ENCODE assay signal across 15 cellular contexts in the genomic region with DNA sequence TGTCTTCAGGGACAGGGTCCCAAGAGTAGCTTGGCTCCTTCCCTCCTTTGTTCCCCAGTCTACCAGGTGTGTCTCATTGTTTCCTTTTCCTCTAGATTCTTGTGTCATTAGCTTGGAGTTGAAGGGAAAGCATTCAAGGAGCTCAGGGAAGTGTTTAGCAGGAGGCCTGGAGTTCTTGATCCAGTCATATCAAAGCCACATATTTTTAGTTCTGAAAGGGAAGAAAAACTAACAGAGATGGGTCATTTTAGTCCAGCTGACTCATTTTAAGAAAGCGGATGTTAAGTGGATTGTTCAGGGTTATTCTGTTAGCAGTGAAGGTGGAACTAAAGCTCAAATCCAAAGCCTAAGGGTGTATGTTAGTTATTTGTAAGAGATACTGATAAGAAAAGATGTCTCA. TPM values are rescaled to one million over a fixed set of nuclear protein-coding genes. Genes with fewer than 3 reads are reported as not detected.
DNase-seq lines count a peak whose midpoint lies in the region; ATAC-seq, FAIRE-seq and TF ChIP-seq lines count a peak whose summit lies in the region.
"Had no signal": no experiment of that assay in that cellular context is flagged by ENCODE, and none has a peak within 500 bp of the region (broad histone marks: within the 10 kb centered on the region; RNA-seq: fewer than 3 reads in every experiment).

No MANE protein-coding gene starts in this region.

- POLR2A ChIA-PET in A673 (lab: Charles Lee; ENCODE audit: low non-redundant PET): no interaction called here
- POLR2A ChIA-PET in H1 (lab: Charles Lee; ENCODE audit: partially characterized antibody): interaction anchor here (0.7 to 25.2 kb wide), 10 partner anchors 7 to 73 kb away, joined by 3 to 535 read pairs (median 6); partner anchors contain the start of genes CA14 and CIART

- H4K8ac ChIP-seq in H1 (ENCODE audit: extremely low read depth, insufficient read depth, low read length): no peak overlapping the region

- H2AFZ ChIP-seq in Loucy (ENCODE audit: low read length) (no peak overlapping the region), H1 (ENCODE audit: low read length) (no peak overlapping the region)

- WGBS in H1 (ENCODE audit: extremely low coverage in 1 of 2, insufficient coverage in 1 of 2, insufficient read length in 1 of 2, insufficient replicate concordance in 2 of 2, low coverage in 1 of 2, low lambda C conversion rate in 2 of 2, missing lambda C conversion rate in 1 of 2), 2 experiments: 67% methylated on average over 1 of the region's 1 CpG; no CpG with 5 or more reads in 1 of the 2 experiments

- no peak overlapping the region for H2BK15ac ChIP-seq in H1 (ENCODE audit: low read length)

- H3K4ac ChIP-seq in H1 (replicated peaks; ENCODE audit: insufficient read length, low read depth, low read length): no peak overlapping the region

- H3K14ac ChIP-seq in H1 (ENCODE audit: insufficient read length): no peak overlapping the region

- no TSS peak for BruUV-seq in A673 (replicated peaks; lab: Mats Ljungman, UMichigan)

- H3F3A ChIP-seq in Loucy (ENCODE audit: low read depth): no peaks in the 10 kb centered on the region

- TF ChIP-seq RAD21 in H1 (IDR thresholded peaks at IDR 0.05 in 1 of 2, conservative IDR thresholded peaks at IDR 0.05 in 1 of 2; ENCODE audit: low read depth in 2 of 2, low read length in 2 of 2): no peak

- peaks cover 24% of the 10 kb centered on the region for H3K36me3 Mint-ChIP-seq in nephron (ENCODE audit: low read depth)

- no peak overlapping the region for H3K23ac ChIP-seq in H1 (ENCODE audit: insufficient read length)

- H3K9me2 ChIP-seq in Loucy (replicated peaks; ENCODE audit: low read depth, low read length): no peaks in the 10 kb centered on the region

- peaks cover 3% of the 10 kb centered on the region for H3K23me2 ChIP-seq in H1 (ENCODE audit: low read depth, low read length)

- DNase-seq in A673 (ENCODE audit: low spot score): no peak
- DNase-seq in H1 (ENCODE audit: low read depth in 1 of 2, low spot score in 2 of 2): no peak
- no peak for DNase-seq in putamen (ENCODE audit: low spot score)
- DNase-seq in activated effector memory CD4-positive, alpha-beta T cell treated with Interleukin-2 at 50 U/mL for 16 hours: no peak
- DNase-seq: activated effector memory CD4-positive, alpha-beta T cell treated with anti-CD3 and anti-CD28 coated beads, Interleukin-2, amount 50 U/mL, for 16 hours; effector memory CD4-positive, alpha-beta T cell; kidney glomerular epithelial cell; NCI-H1694 treated with DMSO at 0.1 percent for 48 hours; small intestine had no signal

- H3K9ac ChIP-seq in Loucy (ENCODE audit: low read depth, low read length, poor library complexity, severe bottlenecking): peak overlapping the region; percentile 55
- peak overlapping the region in 1 of 4 experiments; percentile 70; a peak in 2 of 7 replicates for H3K9ac ChIP-seq in H1 (replicated peaks in 1 of 4; ENCODE audit: extremely low read depth in 1 of 4, low read depth in 3 of 4, low read length in 3 of 4)

- H3K4me1 ChIP-seq in A673 (ENCODE audit: insufficient read depth, low read length, poor library complexity, severe bottlenecking): peaks cover 15% of the 10 kb centered on the region
- peaks cover 20% of the 10 kb centered on the region for H3K4me1 ChIP-seq in Loucy (ENCODE audit: insufficient read depth, low read length, poor library complexity, severe bottlenecking)
- peaks cover 3 to 7% (median 5%) of the 10 kb centered on the region in 4 experiments; a peak in 4 of 7 replicates for H3K4me1 ChIP-seq in H1 (replicated peaks in 1 of 4; ENCODE audit: control insufficient read depth in 3 of 4, insufficient read depth in 4 of 4, low read length in 3 of 4)

- TF ChIP-seq EP300 in H1 (IDR thresholded peaks at IDR 0.05; ENCODE audit: borderline replicate concordance in 1 of 2, low read depth in 2 of 2, low read length in 2 of 2): no peak

- no peaks in the 10 kb centered on the region for H3K79me1 ChIP-seq in H1 (ENCODE audit: low read depth, low read length)

- H3K56ac ChIP-seq in H1 (replicated peaks; ENCODE audit: insufficient read length, low read depth, low read length): no peak overlapping the region

- H2BK20ac ChIP-seq in H1 (ENCODE audit: low read length): no peak overlapping the region

- no peak overlapping the region for H3K18ac ChIP-seq in H1 (ENCODE audit: extremely low read depth, low read length)

- H2AK5ac ChIP-seq in H1 (ENCODE audit: low read depth, low read length): no peak overlapping the region

- H3K4me2 ChIP-seq in Loucy (ENCODE audit: low read depth, low read length, poor library complexity, severe bottlenecking) (peak overlapping the region; percentile 67), H1 (ENCODE audit: insufficient read depth in 1 of 2, low read depth in 2 of 2, low read length in 2 of 2) (peak overlapping the region; percentile 32 to 82; a peak in 3 of 4 replicates)

- peaks cover 5% of the 10 kb centered on the region for H3K79me2 ChIP-seq in Loucy (ENCODE audit: insufficient read depth, low read length)
- H3K79me2 ChIP-seq in H1 (ENCODE audit: control insufficient read depth in 1 of 2, insufficient read depth in 2 of 2, low read length in 2 of 2): peaks cover under 1 to 4% of the 10 kb centered on the region in 2 experiments; a peak in 2 of 4 replicates

- H3K27me3 ChIP-seq in A673 (replicated peaks; ENCODE audit: insufficient read depth, low read depth, low read length, poor library complexity): no peaks in the 10 kb centered on the region
- peaks cover 4% of the 10 kb centered on the region for H3K27me3 ChIP-seq in Loucy (ENCODE audit: insufficient read depth, low read length, poor library complexity, severe bottlenecking)
- H3K27me3 ChIP-seq in H1 (replicated peaks in 1 of 4; ENCODE audit: control insufficient read depth in 3 of 4, extremely low read depth in 1 of 4, insufficient read depth in 3 of 4, low read length in 3 of 4): no peaks in the 10 kb centered on the region

- H3K27me3 Mint-ChIP-seq in nephron (ENCODE audit: low read depth): peaks cover 6% of the 10 kb centered on the region

- peak overlapping the region; percentile 62 for H3K27ac ChIP-seq in A673 (ENCODE audit: low read depth, low read length, poor library complexity, severe bottlenecking)
- peak overlapping the region; percentile 30; the same call in 1 of the 2 replicates for H3K27ac ChIP-seq in H1 (ENCODE audit: low read depth, low read length)
- H3K27ac ChIP-seq: VCaP had no signal

- H2BK120ac ChIP-seq in H1 (replicated peaks; ENCODE audit: low read depth, low read length): no peak overlapping the region

- 0 out of 2 replicates have a peak overlapping the region, but pooled peaks have one; percentile 1 for H2BK5ac ChIP-seq in H1 (ENCODE audit: low read depth, low read length)

- H3K9me3 Mint-ChIP-seq in nephron: no peaks in the 10 kb centered on the region

- CTCF ChIA-PET in A673 (lab: Charles Lee): interaction anchor here (1.1 to 1.9 kb wide), 2 partner anchors 8 to 17 kb away, joined by 4 to 8 read pairs; no protein-coding TSS in a partner anchor
- CTCF ChIA-PET in H1 (lab: Charles Lee; ENCODE audit: partially characterized antibody): interaction anchor here (0.9 to 16.5 kb wide), 5 partner anchors 8 to 34 kb away, joined by 3 to 326 read pairs (median 5); partner anchors contain the start of genes CA14 and CIART

- peak overlapping the region; percentile 97 to 98 (median 97) for H3K27ac Mint-ChIP-seq in nephron

- peak overlapping the region; percentile 84 to 90 (median 88) for H3K4me3 Mint-ChIP-seq in nephron

- FAIRE-seq in H1 (lab: Jason Lieb, UNC): no peak
- FAIRE-seq: small intestine had no signal

- H4K20me1 ChIP-seq in Loucy (ENCODE audit: insufficient read depth, low read length, poor library complexity, severe bottlenecking) (no peaks in the 10 kb centered on the region), H1 (replicated peaks in 1 of 2; ENCODE audit: control insufficient read depth in 1 of 2, insufficient read depth in 2 of 2, low read length in 2 of 2) (no peaks in the 10 kb centered on the region)

- no peak for TF ChIP-seq POLR2A in H1 (IDR thresholded peaks at IDR 0.05; ENCODE audit: control extremely low read depth in 1 of 2, low read depth in 2 of 2, low read length in 2 of 2)

- intact Hi-C loops in A673 (cut with micrococcal nuclease; ENCODE audit: unreplicated experiment): no loop called here

- H4K5ac ChIP-seq in H1 (ENCODE audit: insufficient read length, low read depth, low read length): no peak overlapping the region

- no peak overlapping the region for H4K91ac ChIP-seq in H1 (replicated peaks; ENCODE audit: insufficient read length, low read length)

- TF ChIP-seq CTCF in A673 (conservative IDR thresholded peaks at IDR 0.05; ENCODE audit: low read depth, low read length) (no peak), Loucy (conservative IDR thresholded peaks at IDR 0.05; ENCODE audit: low read length) (no peak), H1 (IDR thresholded peaks at IDR 0.05; ENCODE audit: control extremely low read depth in 1 of 3, insufficient read depth in 1 of 3, low read depth in 1 of 3, low read length in 3 of 3) (no peak), nephron (IDR thresholded peaks at IDR 0.05; ENCODE audit: unreplicated experiment in 3 of 3) (no peak)

- peaks cover 35% of the 10 kb centered on the region for H3K4me1 Mint-ChIP-seq in nephron

- H3K4me3 ChIP-seq in A673 (ENCODE audit: low read depth, low read length, poor library complexity, severe bottlenecking): peak overlapping the region; percentile 36
- H3K4me3 ChIP-seq in Loucy (ENCODE audit: low read length, poor library complexity, severe bottlenecking): no peak overlapping the region
- H3K4me3 ChIP-seq in H1 (ENCODE audit: extremely low read depth in 1 of 4, insufficient read depth in 2 of 4, low read depth in 3 of 4, low read length in 4 of 4): peak overlapping the region; percentile 20 to 57 (median 38); a peak in 5 of 8 replicates

- no peaks in the 10 kb centered on the region for H3K36me3 ChIP-seq in A673 (ENCODE audit: insufficient read depth, low read length, poor library complexity, severe bottlenecking)
- no peaks in the 10 kb centered on the region for H3K36me3 ChIP-seq in Loucy (ENCODE audit: insufficient read depth, low read length)
- peaks cover 0 to 5% (median 1%) of the 10 kb centered on the region in 4 experiments; a peak in 2 of 8 replicates for H3K36me3 ChIP-seq in H1 (ENCODE audit: control insufficient read depth in 2 of 4, insufficient read depth in 4 of 4, low read length in 3 of 4)

- H2BK12ac ChIP-seq in H1 (ENCODE audit: low read depth, low read length): 0 out of 2 replicates have a peak overlapping the region, but pooled peaks have one; percentile 27

- H3K9me3 ChIP-seq in A673 (ENCODE audit: low read depth, low read length, poor library complexity, severe bottlenecking) (no peaks in the 10 kb centered on the region), Loucy (ENCODE audit: insufficient read depth, low read depth, low read length) (no peaks in the 10 kb centered on the region), H1 (ENCODE audit: insufficient read depth in 2 of 2, low read depth in 1 of 2, low read length in 1 of 2) (no peaks in the 10 kb centered on the region)

- ATAC-seq in GM21737 (IDR thresholded peaks at IDR 0.05; ENCODE audit: unreplicated experiment) (no peak), HG02970 (IDR thresholded peaks at IDR 0.05; ENCODE audit: low FRiP score, unreplicated experiment) (no peak)
- ATAC-seq: Panc1 had no signal

RNA-seq across cellular contexts. Expression of gene C1orf54, which starts 0.7 kb away (rescaled TPM):
- 9.2 and 11.3 TPM in 2 replicates for total RNA-seq in A673 (2021)
- total RNA-seq in H1 (2021; fragmentation: NEBNext Ultra II Directional; extraction: Animal tissue kit (Norgen Biotek cat#: 25700)): 19.8 and 20.4 TPM in 2 replicates
- 12.2 and 30.2 TPM in 2 replicates for polyA plus RNA-seq in H1 (2011; rRNA removed)
- polyA plus RNA-seq in H1 (2011; cell fraction: cytosol; rRNA removed): 22.3 TPM
- polyA plus RNA-seq in H1 (2011; cell fraction: nucleus; rRNA removed): 6.4 TPM
- 20.3 to 29.7 TPM (median 25.5 TPM) in 4 replicates for polyA plus RNA-seq in H1 (2012, experiment 1 of 2)
- polyA plus RNA-seq in H1 (2012, experiment 2 of 2): 51.2 TPM
- polyA plus RNA-seq in H1 (2013, experiment 1 of 2): 25.8 TPM
- polyA plus RNA-seq in H1 (2013, experiment 2 of 2): 33.2 TPM
- 4.2 and 7.2 TPM in 2 replicates for polyA minus RNA-seq in H1 (2011; rRNA and poly(A)+ RNA removed)
- polyA minus RNA-seq in H1 (2011; cell fraction: cytosol; rRNA and poly(A)+ RNA removed): 5.0 TPM
- polyA minus RNA-seq in H1 (2011; cell fraction: nucleus; rRNA and poly(A)+ RNA removed): 3.5 TPM

RNA-seq across cellular contexts. Expression of gene APH1A, which starts 4.5 kb away (rescaled TPM):
- 136 and 144 TPM in 2 replicates for total RNA-seq in A673 (2021)
- 110 and 111 TPM in 2 replicates for total RNA-seq in H1 (2021; fragmentation: NEBNext Ultra II Directional; extraction: Animal tissue kit (Norgen Biotek cat#: 25700))
- polyA plus RNA-seq in H1 (2011; rRNA removed): 183 and 188 TPM in 2 replicates
- 157 TPM for polyA plus RNA-seq in H1 (2011; cell fraction: cytosol; rRNA removed)
- 218 TPM for polyA plus RNA-seq in H1 (2011; cell fraction: nucleus; rRNA removed)
- 89.8 to 118 TPM (median 111 TPM) in 4 replicates for polyA plus RNA-seq in H1 (2012, experiment 1 of 2)
- 169 TPM for polyA plus RNA-seq in H1 (2012, experiment 2 of 2)
- 75.6 TPM for polyA plus RNA-seq in H1 (2013, experiment 1 of 2)
- 85.8 TPM for polyA plus RNA-seq in H1 (2013, experiment 2 of 2)
- polyA minus RNA-seq in H1 (2011; rRNA and poly(A)+ RNA removed): 138 and 140 TPM in 2 replicates
- polyA minus RNA-seq in H1 (2011; cell fraction: cytosol; rRNA and poly(A)+ RNA removed): 57.2 TPM
- polyA minus RNA-seq in H1 (2011; cell fraction: nucleus; rRNA and poly(A)+ RNA removed): 97.0 TPM

RNA-seq across cellular contexts. Expression of gene CIART, which starts 9.0 kb away (rescaled TPM):
- total RNA-seq in A673 (2021): 3.5 and 4.9 TPM in 2 replicates
- total RNA-seq in H1 (2021; fragmentation: NEBNext Ultra II Directional; extraction: Animal tissue kit (Norgen Biotek cat#: 25700)): 9.6 and 10.6 TPM in 2 replicates
- 23.3 and 33.3 TPM in 2 replicates for polyA plus RNA-seq in H1 (2011; rRNA removed)
- polyA plus RNA-seq in H1 (2011; cell fraction: cytosol; rRNA removed): 23.2 TPM
- polyA plus RNA-seq in H1 (2011; cell fraction: nucleus; rRNA removed): 24.1 TPM
- polyA plus RNA-seq in H1 (2012, experiment 1 of 2): 14.7 to 18.2 TPM (median 17.7 TPM) in 4 replicates
- 16.4 TPM for polyA plus RNA-seq in H1 (2012, experiment 2 of 2)
- polyA plus RNA-seq in H1 (2013, experiment 1 of 2): 10.0 TPM
- polyA plus RNA-seq in H1 (2013, experiment 2 of 2): 9.6 TPM
- polyA minus RNA-seq in H1 (2011; rRNA and poly(A)+ RNA removed): 24.5 and 28.3 TPM in 2 replicates
- polyA minus RNA-seq in H1 (2011; cell fraction: cytosol; rRNA and poly(A)+ RNA removed): 8.8 TPM
- 10.9 TPM for polyA minus RNA-seq in H1 (2011; cell fraction: nucleus; rRNA and poly(A)+ RNA removed)

RNA-seq across cellular contexts. Expression of gene CA14, which starts 15.7 kb away (rescaled TPM):
- 2.0 and 2.2 TPM in 2 replicates for total RNA-seq in A673 (2021)
- 52.1 and 52.3 TPM in 2 replicates for total RNA-seq in H1 (2021; fragmentation: NEBNext Ultra II Directional; extraction: Animal tissue kit (Norgen Biotek cat#: 25700))
- 79.3 and 105 TPM in 2 replicates for polyA plus RNA-seq in H1 (2011; rRNA removed)
- 87.6 TPM for polyA plus RNA-seq in H1 (2011; cell fraction: cytosol; rRNA removed)
- polyA plus RNA-seq in H1 (2011; cell fraction: nucleus; rRNA removed): 103 TPM
- 61.2 to 68.2 TPM (median 64.7 TPM) in 4 replicates for polyA plus RNA-seq in H1 (2012, experiment 1 of 2)
- 53.1 TPM for polyA plus RNA-seq in H1 (2012, experiment 2 of 2)
- polyA plus RNA-seq in H1 (2013, experiment 1 of 2): 72.8 TPM
- polyA plus RNA-seq in H1 (2013, experiment 2 of 2): 65.7 TPM
- polyA minus RNA-seq in H1 (2011; rRNA and poly(A)+ RNA removed): 61.0 and 79.2 TPM in 2 replicates
- 25.8 TPM for polyA minus RNA-seq in H1 (2011; cell fraction: cytosol; rRNA and poly(A)+ RNA removed)
- 36.0 TPM for polyA minus RNA-seq in H1 (2011; cell fraction: nucleus; rRNA and poly(A)+ RNA removed)

RNA-seq across cellular contexts. Expression of gene MRPS21, which starts 20.4 kb away (rescaled TPM):
- total RNA-seq in A673 (2021): 88.5 and 96.3 TPM in 2 replicates
- 99.8 and 104 TPM in 2 replicates for total RNA-seq in H1 (2021; fragmentation: NEBNext Ultra II Directional; extraction: Animal tissue kit (Norgen Biotek cat#: 25700))
- polyA plus RNA-seq in H1 (2011; rRNA removed): 59.0 and 81.9 TPM in 2 replicates
- 106 TPM for polyA plus RNA-seq in H1 (2011; cell fraction: cytosol; rRNA removed)
- polyA plus RNA-seq in H1 (2011; cell fraction: nucleus; rRNA removed): 87.5 TPM
- polyA plus RNA-seq in H1 (2012, experiment 1 of 2): 81.5 to 134 TPM (median 118 TPM) in 4 replicates
- 69.8 TPM for polyA plus RNA-seq in H1 (2012, experiment 2 of 2)
- 160 TPM for polyA plus RNA-seq in H1 (2013, experiment 1 of 2)
- polyA plus RNA-seq in H1 (2013, experiment 2 of 2): 157 TPM
- polyA minus RNA-seq in H1 (2011; rRNA and poly(A)+ RNA removed): 26.2 and 30.7 TPM in 2 replicates
- 23.5 TPM for polyA minus RNA-seq in H1 (2011; cell fraction: cytosol; rRNA and poly(A)+ RNA removed)
- polyA minus RNA-seq in H1 (2011; cell fraction: nucleus; rRNA and poly(A)+ RNA removed): 44.6 TPM
